1 cellular context compared by ENCODE assay signal in the genomic region with DNA sequence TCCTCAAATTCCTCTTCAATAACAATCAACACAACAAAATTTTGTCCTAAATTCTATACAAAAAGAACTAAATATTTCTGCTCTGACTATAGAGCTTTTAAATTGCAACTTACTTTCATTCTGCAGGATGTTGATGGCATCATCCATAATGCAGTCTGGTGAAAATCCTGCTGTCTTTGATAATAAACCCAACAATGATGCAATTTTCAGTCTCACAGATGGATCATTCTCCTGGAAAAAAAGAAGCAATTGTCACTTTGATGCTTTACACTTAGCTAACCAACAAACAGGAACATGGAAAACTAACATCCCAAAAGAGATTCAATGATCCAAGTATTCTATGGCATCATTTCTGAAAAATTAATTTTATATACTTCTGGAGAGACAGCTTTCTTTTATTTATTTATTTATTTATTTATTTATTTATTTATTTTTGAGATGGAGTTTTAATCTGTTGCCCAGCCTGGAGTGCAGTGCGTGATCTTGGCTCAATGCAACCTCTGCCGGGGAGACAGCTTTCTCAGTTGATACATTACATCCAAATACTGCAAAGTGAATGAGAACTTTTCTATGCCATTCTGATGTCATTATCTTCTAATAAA.
A peak's percentile ranks its signal among the peaks of the same experiment; 100 is the strongest.
TF ChIP-seq lines count a peak whose summit lies in the region.

No MANE protein-coding gene starts in this region.

TF ChIP-seq in HEK293, 187 proteins besides CTCF, POLR2A, EP300 and RAD21 (continued from another document):
- TF ChIP-seq ELK4 (IDR thresholded peaks at IDR 0.05; ENCODE audit: borderline replicate concordance, low read depth, low read length): no peak
- TF ChIP-seq ZBTB21 (tag by site-specific recombination; IDR thresholded peaks at IDR 0.05): no peak
- no peak for TF ChIP-seq ZNF692 (tag by site-specific recombination; IDR thresholded peaks at IDR 0.05)
- no peak for TF ChIP-seq SP7 (tag by site-specific recombination; IDR thresholded peaks at IDR 0.05)
- TF ChIP-seq, protein P1, sequence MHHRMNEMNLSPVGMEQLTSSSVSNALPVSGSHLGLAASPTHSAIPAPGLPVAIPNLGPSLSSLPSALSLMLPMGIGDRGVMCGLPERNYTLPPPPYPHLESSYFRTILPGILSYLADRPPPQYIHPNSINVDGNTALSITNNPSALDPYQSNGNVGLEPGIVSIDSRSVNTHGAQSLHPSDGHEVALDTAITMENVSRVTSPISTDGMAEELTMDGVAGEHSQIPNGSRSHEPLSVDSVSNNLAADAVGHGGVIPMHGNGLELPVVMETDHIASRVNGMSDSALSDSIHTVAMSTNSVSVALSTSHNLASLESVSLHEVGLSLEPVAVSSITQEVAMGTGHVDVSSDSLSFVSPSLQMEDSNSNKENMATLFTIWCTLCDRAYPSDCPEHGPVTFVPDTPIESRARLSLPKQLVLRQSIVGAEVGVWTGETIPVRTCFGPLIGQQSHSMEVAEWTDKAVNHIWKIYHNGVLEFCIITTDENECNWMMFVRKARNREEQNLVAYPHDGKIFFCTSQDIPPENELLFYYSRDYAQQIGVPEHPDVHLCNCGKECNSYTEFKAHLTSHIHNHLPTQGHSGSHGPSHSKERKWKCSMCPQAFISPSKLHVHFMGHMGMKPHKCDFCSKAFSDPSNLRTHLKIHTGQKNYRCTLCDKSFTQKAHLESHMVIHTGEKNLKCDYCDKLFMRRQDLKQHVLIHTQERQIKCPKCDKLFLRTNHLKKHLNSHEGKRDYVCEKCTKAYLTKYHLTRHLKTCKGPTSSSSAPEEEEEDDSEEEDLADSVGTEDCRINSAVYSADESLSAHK (tag by site-specific recombination; IDR thresholded peaks at IDR 0.05): no peak
- no peak for TF ChIP-seq ZNF121 (tag by site-specific recombination; IDR thresholded peaks at IDR 0.05)
- peak; percentile 52; the same call in 1 of the 2 replicates for TF ChIP-seq ZNF394 (tag by site-specific recombination; IDR thresholded peaks at IDR 0.05; ENCODE audit: borderline replicate concordance)
- no peak for TF ChIP-seq ZNF146 (tag by site-specific recombination; IDR thresholded peaks at IDR 0.05)
- no peak for TF ChIP-seq SCRT2 (tag by site-specific recombination; IDR thresholded peaks at IDR 0.05)
- peak; percentile 21; the same call in 1 of the 2 replicates for TF ChIP-seq ZNF426 (tag by site-specific recombination; IDR thresholded peaks at IDR 0.05)
- no peak for TF ChIP-seq ZNF280C (tag by site-specific recombination; IDR thresholded peaks at IDR 0.05)
